Comparison of ENCODE assay signal across 10 cellular contexts in the genomic region with DNA sequence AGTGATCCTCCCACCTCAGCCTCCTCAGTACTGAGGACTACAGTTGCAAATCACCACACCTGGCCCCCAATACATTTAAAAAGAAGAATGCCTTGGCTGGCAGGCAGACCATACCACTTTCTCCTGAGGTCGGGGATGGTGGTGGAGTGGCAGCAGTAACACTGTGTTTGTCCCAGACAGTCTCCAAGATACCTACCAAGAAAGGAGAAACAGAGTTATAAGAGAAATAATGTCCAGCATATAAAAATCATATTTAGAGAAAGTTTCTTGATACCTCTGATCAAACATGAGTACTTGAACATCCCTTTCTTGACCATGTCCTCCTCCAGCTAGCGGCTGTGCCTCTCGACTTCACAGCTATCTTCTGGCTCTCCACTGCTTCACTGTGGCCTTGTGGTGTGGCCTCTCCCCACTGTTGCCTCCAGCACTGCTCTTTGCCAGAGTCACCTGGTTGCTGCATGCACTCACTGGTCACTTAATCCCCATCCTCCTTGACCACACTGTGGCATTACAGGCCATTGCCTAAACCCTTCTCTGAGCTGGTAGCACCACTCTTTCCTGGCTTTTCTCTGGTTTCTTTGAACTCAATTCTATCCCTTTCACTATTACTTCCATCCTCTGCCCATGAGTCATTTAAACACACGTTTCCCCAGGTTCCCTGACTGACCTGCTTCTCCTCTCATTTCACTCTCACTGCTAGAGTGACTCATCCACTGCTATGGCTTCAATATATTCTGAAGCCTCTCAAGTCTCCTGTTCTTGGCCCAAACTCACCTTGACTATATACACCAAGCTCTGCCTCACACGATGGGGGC. TPM values are rescaled to one million over a fixed set of nuclear protein-coding genes. Genes with fewer than 3 reads are reported as not detected.
A peak's percentile ranks its signal among the peaks of the same experiment; 100 is the strongest.
DNase-seq lines count a peak whose midpoint lies in the region; ATAC-seq, FAIRE-seq and TF ChIP-seq lines count a peak whose summit lies in the region.
"Had no signal": no experiment of that assay in that cellular context is flagged by ENCODE, and none has a peak within 500 bp of the region (broad histone marks: within the 10 kb centered on the region; RNA-seq: fewer than 3 reads in every experiment).

No MANE protein-coding gene starts in this region.

- H3K4me3 Mint-ChIP-seq in GM23338, result no peak overlapping the region
- peak overlapping the region; percentile 45 to 58 for H3K4me3 Mint-ChIP-seq in activated T-cell treated with anti-CD3 and anti-CD28 coated beads, Interleukin-2, amount 50 U/mL, for 72 hours

- peak; percentile 56 to 62; a peak in 5 of 6 replicates for ATAC-seq in A549
- ATAC-seq in GM23338, result no peak
- ATAC-seq in activated T-cell treated with anti-CD3 and anti-CD28 coated beads, Interleukin-2, amount 50 U/mL, for 72 hours (replicated peaks in 1 of 2), result peak; percentile 92 to 94
- no peak for ATAC-seq in HG03565 (IDR thresholded peaks at IDR 0.05; ENCODE audit: unreplicated experiment)
- no peak for ATAC-seq in GM18520 (IDR thresholded peaks at IDR 0.05; ENCODE audit: unreplicated experiment)
- no peak for ATAC-seq in HG02884 (IDR thresholded peaks at IDR 0.05; ENCODE audit: unreplicated experiment)
- no peak for ATAC-seq in HG02852 (IDR thresholded peaks at IDR 0.05; ENCODE audit: unreplicated experiment)

- no peak for TF ChIP-seq RAD21 in A549 (conservative IDR thresholded peaks at IDR 0.05 in 1 of 2, IDR thresholded peaks at IDR 0.05 in 1 of 2)

- H3K9me2 ChIP-seq in GM23338 (ENCODE audit: insufficient read depth), result no peaks in the 10 kb centered on the region

- H3K4me1 Mint-ChIP-seq in GM23338, result peaks cover 19% of the 10 kb centered on the region; the same call in 2 of the 3 replicates
- peaks cover 80% of the 10 kb centered on the region for H3K4me1 Mint-ChIP-seq in activated T-cell treated with anti-CD3 and anti-CD28 coated beads, Interleukin-2, amount 50 U/mL, for 72 hours (ENCODE audit: low read depth)

- H3K9me3 Mint-ChIP-seq in GM23338, result no peaks in the 10 kb centered on the region; the same call in 2 of the 3 replicates
- no peaks in the 10 kb centered on the region for H3K9me3 Mint-ChIP-seq in activated T-cell treated with anti-CD3 and anti-CD28 coated beads, Interleukin-2, amount 50 U/mL, for 72 hours

- peaks cover 28% of the 10 kb centered on the region for H3K4me1 ChIP-seq in A549
- H3K4me1 ChIP-seq in GM23338 (ENCODE audit: insufficient read depth), result no peaks in the 10 kb centered on the region
- H3K4me1 ChIP-seq in keratinocyte (ENCODE audit: control insufficient read depth, extremely low read depth, insufficient read depth, low read length), result peaks cover 15% of the 10 kb centered on the region

- DNase-seq in A549 (ENCODE audit: low read depth in 1 of 2, low spot score in 1 of 2) (no peak), GM23338 (ENCODE audit: low spot score) (no peak), keratinocyte (ENCODE audit: low read depth, low spot score) (peak; percentile 36)
- peak; percentile 45 to 69 for DNase-seq in activated T-cell treated with anti-CD3 and anti-CD28 coated beads, Interleukin-2, amount 50 U/mL, for 72 hours
- DNase-seq: activated CD4-positive, CD25-positive, alpha-beta regulatory T cell had no signal

- H3K36me3 ChIP-seq in GM23338 (ENCODE audit: insufficient read depth) (peaks cover 28% of the 10 kb centered on the region), keratinocyte (ENCODE audit: control insufficient read depth in 2 of 2, extremely low read depth in 1 of 2, insufficient read depth in 2 of 2, low read length in 2 of 2) (peaks cover 17 to 60% of the 10 kb centered on the region in 2 experiments)

- FAIRE-seq in A549 (lab: Jason Lieb, UNC), result no peak
- peak; percentile 80 for FAIRE-seq in keratinocyte (lab: Jason Lieb, UNC)

- H2AFZ ChIP-seq in GM23338 (no peak overlapping the region), keratinocyte (ENCODE audit: control insufficient read depth, low read length) (no peak overlapping the region)

- no peak overlapping the region for H3K9ac ChIP-seq in keratinocyte (ENCODE audit: control insufficient read depth, extremely low read depth, insufficient read depth, low read length)

- peaks cover 20% of the 10 kb centered on the region; the same call in 1 of the 2 replicates for H4K20me1 ChIP-seq in GM23338 (replicated peaks; ENCODE audit: insufficient read depth)
- peaks cover 25% of the 10 kb centered on the region for H4K20me1 ChIP-seq in keratinocyte (ENCODE audit: control insufficient read depth, extremely low read depth, insufficient read depth, low read length)

- TF ChIP-seq CTCF in A549 (IDR thresholded peaks at IDR 0.05) (no peak), GM23338 (conservative IDR thresholded peaks at IDR 0.05; ENCODE audit: low read depth in 2 of 2) (no peak), keratinocyte (optimal IDR thresholded peaks at IDR 0.05 in 1 of 3, IDR thresholded peaks at IDR 0.05 in 1 of 3, conservative IDR thresholded peaks at IDR 0.05 in 1 of 3; ENCODE audit: extremely low read depth in 1 of 3, insufficient read depth in 2 of 3, low read length in 3 of 3) (no peak)

- 72% methylated on average over 5 of the region's 5 CpGs for WGBS in A549 (ENCODE audit: missing lambda C conversion rate)

- CTCF ChIA-PET in A549 (lab: Yijun Ruan, JAX), result interaction anchor here (1.4 kb wide), 1 partner anchor 16 kb away, joined by 3 read pairs; no protein-coding TSS in a partner anchor

- H3K9me1 ChIP-seq in keratinocyte (ENCODE audit: control insufficient read depth, extremely low read depth, insufficient read depth, low read length), result no peaks in the 10 kb centered on the region

- H3K79me2 ChIP-seq in GM23338 (replicated peaks; ENCODE audit: insufficient read depth) (peaks cover 28% of the 10 kb centered on the region), keratinocyte (ENCODE audit: control insufficient read depth, insufficient read depth, low read length) (peaks cover 52% of the 10 kb centered on the region)

- H3K27me3 Mint-ChIP-seq in GM23338 (ENCODE audit: insufficient read depth, low read depth, poor library complexity), result peaks cover 2% of the 10 kb centered on the region
- H3K27me3 Mint-ChIP-seq in activated T-cell treated with anti-CD3 and anti-CD28 coated beads, Interleukin-2, amount 50 U/mL, for 72 hours (ENCODE audit: low read depth), result no peaks in the 10 kb centered on the region
- H3K27me3 Mint-ChIP-seq: progenitor cell of endocrine pancreas had no signal

- peak overlapping the region; percentile 2; the same call in 1 of the 2 replicates for H3K27ac Mint-ChIP-seq in GM23338
- peak overlapping the region; percentile 66 for H3K27ac Mint-ChIP-seq in activated T-cell treated with anti-CD3 and anti-CD28 coated beads, Interleukin-2, amount 50 U/mL, for 72 hours

- H3K27me3 ChIP-seq in GM23338 (ENCODE audit: insufficient read depth) (no peaks in the 10 kb centered on the region), keratinocyte (ENCODE audit: control insufficient read depth, extremely low read depth, insufficient read depth, low read length) (no peaks in the 10 kb centered on the region)

- H3K4me2 ChIP-seq in A549 (no peak overlapping the region), GM23338 (no peak overlapping the region), keratinocyte (ENCODE audit: control insufficient read depth, extremely low read depth, insufficient read depth, low read depth, low read length) (peak overlapping the region; percentile 9)

- H3K27ac ChIP-seq in A549 (0 out of 6 replicates have a peak overlapping the region, but pooled peaks of 1 of the 2 experiments have one; percentile 16), GM23338 (ENCODE audit: low read depth) (no peak overlapping the region), keratinocyte (ENCODE audit: control insufficient read depth, insufficient read depth, low read length) (peak overlapping the region; percentile 30)

- dilution Hi-C loops in keratinocyte (cut with MboI; ENCODE audit: extremely low pct_ligation_motif_present, low sequenced_read_pairs), result no loop called here

- TF ChIP-seq POLR2A in A549 (IDR thresholded peaks at IDR 0.05; ENCODE audit: low read length), result no peak

- no peak for TF ChIP-seq EP300 in A549 (IDR thresholded peaks at IDR 0.05)

- no peak overlapping the region for H3K4me3 ChIP-seq in A549
- H3K4me3 ChIP-seq in GM23338, result no peak overlapping the region
- H3K4me3 ChIP-seq in keratinocyte (ENCODE audit: control insufficient read depth in 2 of 3, extremely low read depth in 1 of 3, insufficient read depth in 2 of 3, low read depth in 1 of 3, low read length in 3 of 3), result no peak overlapping the region

- POLR2A ChIA-PET in A549 (lab: Yijun Ruan, JAX), result interaction anchor here (0.6 kb wide), 1 partner anchor 46 kb away, joined by 3 read pairs; no protein-coding TSS in a partner anchor

- H3K36me3 Mint-ChIP-seq in GM23338 (ENCODE audit: low read depth), result peaks cover 44% of the 10 kb centered on the region
- H3K36me3 Mint-ChIP-seq in activated T-cell treated with anti-CD3 and anti-CD28 coated beads, Interleukin-2, amount 50 U/mL, for 72 hours (ENCODE audit: insufficient read depth in 2 of 2), result peaks cover 17 to 32% of the 10 kb centered on the region in 2 donors

- no peaks in the 10 kb centered on the region for H3F3A ChIP-seq in GM23338 (replicated peaks; ENCODE audit: low read depth)

- H3K9me3 ChIP-seq in A549 (no peaks in the 10 kb centered on the region), keratinocyte (ENCODE audit: control insufficient read depth, low read depth, low read length) (no peaks in the 10 kb centered on the region)

TF ChIP-seq in GM23338, 12 proteins besides CTCF, POLR2A, EP300 and RAD21 (continues in another document):
- no peak for TF ChIP-seq CREB1 (CRISPR knock-in tag; IDR thresholded peaks at IDR 0.05; ENCODE audit: low read depth)
- TF ChIP-seq NANOG (IDR thresholded peaks at IDR 0.05; ENCODE audit: borderline replicate concordance), result no peak
- TF ChIP-seq ZNF114 (CRISPR knock-in tag; IDR thresholded peaks at IDR 0.05), result no peak
- no peak for TF ChIP-seq EZH2phosphoT487 (IDR thresholded peaks at IDR 0.05; ENCODE audit: unreplicated experiment)

RNA-seq across cellular contexts. Expression of gene XPO6, which starts 45.2 kb away (rescaled TPM):
- 108 and 115 TPM in 2 replicates for polyA plus RNA-seq in A549 (2011; rRNA removed)
- 133 and 154 TPM in 2 replicates for polyA plus RNA-seq in A549 (2012; cell fraction: cytosol; rRNA removed)
- polyA plus RNA-seq in A549 (2012; cell fraction: nucleus; rRNA removed), result 437 and 484 TPM in 2 replicates
- polyA plus RNA-seq in A549 (2017; fragmentation: RNase III; extraction: RNeasy Plus Mini Kit Qiagen cat#74134 plus additional on column Dnase treatment), result 63.0 to 76.5 TPM (median 70.9 TPM) in 3 replicates
- polyA minus RNA-seq in A549 (2011; rRNA and poly(A)+ RNA removed), result 183 and 199 TPM in 2 replicates
- 116 and 178 TPM in 2 replicates for total RNA-seq in GM23338 (2014; rRNA removed; shearing (Covaris generic))
- polyA plus RNA-seq in GM23338 (2016; fragmentation: Nextera tagmentation; extraction: Ambion mirVana), result 83.9 and 89.8 TPM in 2 replicates
- total RNA-seq in activated T-cell treated with anti-CD3 and anti-CD28 coated beads, Interleukin-2, amount 50 U/mL, for 72 hours, result 100 to 1,000 TPM; 276 to 279 TPM
- polyA plus RNA-seq in keratinocyte, result 111 to 127 TPM (median 114 TPM) in 3 replicates
- polyA plus RNA-seq in keratinocyte (2011; ENCODE audit: low read depth), result 65.0 TPM
- polyA plus RNA-seq in keratinocyte (2011; cell fraction: cytosol; rRNA removed), result 125 and 145 TPM in 2 replicates
- 184 and 202 TPM in 2 replicates for polyA plus RNA-seq in keratinocyte (2011; cell fraction: nucleus; rRNA removed)
- polyA plus RNA-seq in keratinocyte (2012; ENCODE audit: low replicate concordance), result 54.3 and 83.4 TPM in 2 replicates
- 211 to 400 TPM (median 230 TPM) in 3 replicates for polyA minus RNA-seq in keratinocyte
- polyA minus RNA-seq in keratinocyte (2011; cell fraction: cytosol; rRNA and poly(A)+ RNA removed), result 181 TPM
- 136 and 217 TPM in 2 replicates for polyA minus RNA-seq in keratinocyte (2011; cell fraction: nucleus; rRNA and poly(A)+ RNA removed)

Comparison
In these comparisons a context has a peak if more than half of its experiments do, and no peak if none do; other contexts are left out.
1. ATAC-seq: peak in A549 (2 of 2) and activated T-cell treated with anti-CD3 and anti-CD28 coated beads, Interleukin-2, amount 50 U/mL, for 72 hours (2 of 2); none in GM23338 (single experiment), HG03565 (single experiment), GM18520 (single experiment), HG02884 (single experiment) and HG02852 (single experiment).
2. DNase-seq: peak in activated T-cell treated with anti-CD3 and anti-CD28 coated beads, Interleukin-2, amount 50 U/mL, for 72 hours (2 of 2) and keratinocyte (single experiment); none in A549 (0 of 2) and GM23338 (single experiment).